ENCODE assay signal across 1 cellular context in genomic region chr11:69640995-69641581, GRCh38.
TF ChIP-seq lines count a peak whose summit lies in the region.

TSS of gene CCND1 (plus strand) at chr11:69641156. CDS start at chr11:69641314, 158 bp downstream.

TF ChIP-seq in HepG2, 621 proteins besides CTCF, POLR2A, EP300 and RAD21 (continued from another document and continues in another):
- TF ChIP-seq STAT6 (CRISPR knock-in tag; IDR thresholded peaks at IDR 0.05; ENCODE audit: borderline replicate concordance), result no peak
- TF ChIP-seq TIGD3 (CRISPR knock-in tag; IDR thresholded peaks at IDR 0.05; ENCODE audit: borderline replicate concordance), result no peak
- TF ChIP-seq, protein P1, sequence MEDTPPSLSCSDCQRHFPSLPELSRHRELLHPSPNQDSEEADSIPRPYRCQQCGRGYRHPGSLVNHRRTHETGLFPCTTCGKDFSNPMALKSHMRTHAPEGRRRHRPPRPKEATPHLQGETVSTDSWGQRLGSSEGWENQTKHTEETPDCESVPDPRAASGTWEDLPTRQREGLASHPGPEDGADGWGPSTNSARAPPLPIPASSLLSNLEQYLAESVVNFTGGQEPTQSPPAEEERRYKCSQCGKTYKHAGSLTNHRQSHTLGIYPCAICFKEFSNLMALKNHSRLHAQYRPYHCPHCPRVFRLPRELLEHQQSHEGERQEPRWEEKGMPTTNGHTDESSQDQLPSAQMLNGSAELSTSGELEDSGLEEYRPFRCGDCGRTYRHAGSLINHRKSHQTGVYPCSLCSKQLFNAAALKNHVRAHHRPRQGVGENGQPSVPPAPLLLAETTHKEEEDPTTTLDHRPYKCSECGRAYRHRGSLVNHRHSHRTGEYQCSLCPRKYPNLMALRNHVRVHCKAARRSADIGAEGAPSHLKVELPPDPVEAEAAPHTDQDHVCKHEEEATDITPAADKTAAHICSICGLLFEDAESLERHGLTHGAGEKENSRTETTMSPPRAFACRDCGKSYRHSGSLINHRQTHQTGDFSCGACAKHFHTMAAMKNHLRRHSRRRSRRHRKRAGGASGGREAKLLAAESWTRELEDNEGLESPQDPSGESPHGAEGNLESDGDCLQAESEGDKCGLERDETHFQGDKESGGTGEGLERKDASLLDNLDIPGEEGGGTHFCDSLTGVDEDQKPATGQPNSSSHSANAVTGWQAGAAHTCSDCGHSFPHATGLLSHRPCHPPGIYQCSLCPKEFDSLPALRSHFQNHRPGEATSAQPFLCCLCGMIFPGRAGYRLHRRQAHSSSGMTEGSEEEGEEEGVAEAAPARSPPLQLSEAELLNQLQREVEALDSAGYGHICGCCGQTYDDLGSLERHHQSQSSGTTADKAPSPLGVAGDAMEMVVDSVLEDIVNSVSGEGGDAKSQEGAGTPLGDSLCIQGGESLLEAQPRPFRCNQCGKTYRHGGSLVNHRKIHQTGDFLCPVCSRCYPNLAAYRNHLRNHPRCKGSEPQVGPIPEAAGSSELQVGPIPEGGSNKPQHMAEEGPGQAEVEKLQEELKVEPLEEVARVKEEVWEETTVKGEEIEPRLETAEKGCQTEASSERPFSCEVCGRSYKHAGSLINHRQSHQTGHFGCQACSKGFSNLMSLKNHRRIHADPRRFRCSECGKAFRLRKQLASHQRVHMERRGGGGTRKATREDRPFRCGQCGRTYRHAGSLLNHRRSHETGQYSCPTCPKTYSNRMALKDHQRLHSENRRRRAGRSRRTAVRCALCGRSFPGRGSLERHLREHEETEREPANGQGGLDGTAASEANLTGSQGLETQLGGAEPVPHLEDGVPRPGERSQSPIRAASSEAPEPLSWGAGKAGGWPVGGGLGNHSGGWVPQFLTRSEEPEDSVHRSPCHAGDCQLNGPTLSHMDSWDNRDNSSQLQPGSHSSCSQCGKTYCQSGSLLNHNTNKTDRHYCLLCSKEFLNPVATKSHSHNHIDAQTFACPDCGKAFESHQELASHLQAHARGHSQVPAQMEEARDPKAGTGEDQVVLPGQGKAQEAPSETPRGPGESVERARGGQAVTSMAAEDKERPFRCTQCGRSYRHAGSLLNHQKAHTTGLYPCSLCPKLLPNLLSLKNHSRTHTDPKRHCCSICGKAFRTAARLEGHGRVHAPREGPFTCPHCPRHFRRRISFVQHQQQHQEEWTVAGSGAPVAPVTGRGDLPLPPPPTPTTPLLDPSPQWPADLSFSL (CRISPR knock-in tag; IDR thresholded peaks at IDR 0.05), result no peak
- no peak for TF ChIP-seq KLF15 (CRISPR knock-in tag; IDR thresholded peaks at IDR 0.05; ENCODE audit: borderline replicate concordance)
- TF ChIP-seq, protein P2, sequence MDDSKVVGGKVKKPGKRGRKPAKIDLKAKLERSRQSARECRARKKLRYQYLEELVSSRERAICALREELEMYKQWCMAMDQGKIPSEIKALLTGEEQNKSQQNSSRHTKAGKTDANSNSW (CRISPR knock-in tag; IDR thresholded peaks at IDR 0.05; ENCODE audit: borderline replicate concordance), result no peak
- TF ChIP-seq FOXK2 (IDR thresholded peaks at IDR 0.05), result no peak
- no peak for TF ChIP-seq TRIM24 (CRISPR knock-in tag; IDR thresholded peaks at IDR 0.05)
- 0 out of 2 replicates have a peak, but pooled peaks have one; percentile 52 for TF ChIP-seq PRDM10 (CRISPR knock-in tag; IDR thresholded peaks at IDR 0.05; ENCODE audit: low read depth)
- no peak for TF ChIP-seq ZNF160 (CRISPR knock-in tag; IDR thresholded peaks at IDR 0.05)
- TF ChIP-seq, protein P3, sequence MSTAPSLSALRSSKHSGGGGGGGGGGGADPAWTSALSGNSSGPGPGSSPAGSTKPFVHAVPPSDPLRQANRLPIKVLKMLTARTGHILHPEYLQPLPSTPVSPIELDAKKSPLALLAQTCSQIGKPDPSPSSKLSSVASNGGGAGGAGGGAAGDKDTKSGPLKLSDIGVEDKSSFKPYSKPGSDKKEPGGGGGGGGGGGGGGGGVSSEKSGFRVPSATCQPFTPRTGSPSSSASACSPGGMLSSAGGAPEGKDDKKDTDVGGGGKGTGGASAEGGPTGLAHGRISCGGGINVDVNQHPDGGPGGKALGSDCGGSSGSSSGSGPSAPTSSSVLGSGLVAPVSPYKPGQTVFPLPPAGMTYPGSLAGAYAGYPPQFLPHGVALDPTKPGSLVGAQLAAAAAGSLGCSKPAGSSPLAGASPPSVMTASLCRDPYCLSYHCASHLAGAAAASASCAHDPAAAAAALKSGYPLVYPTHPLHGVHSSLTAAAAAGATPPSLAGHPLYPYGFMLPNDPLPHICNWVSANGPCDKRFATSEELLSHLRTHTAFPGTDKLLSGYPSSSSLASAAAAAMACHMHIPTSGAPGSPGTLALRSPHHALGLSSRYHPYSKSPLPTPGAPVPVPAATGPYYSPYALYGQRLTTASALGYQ (CRISPR knock-in tag; IDR thresholded peaks at IDR 0.05), result peak; percentile 77; the same call in 1 of the 2 replicates
- no peak for TF ChIP-seq HDAC6 (IDR thresholded peaks at IDR 0.05; ENCODE audit: low read depth, low read length)
- TF ChIP-seq ARHGAP35 (CRISPR knock-in tag; IDR thresholded peaks at IDR 0.05; ENCODE audit: borderline replicate concordance), result no peak
- no peak for TF ChIP-seq RCOR2 (CRISPR knock-in tag; IDR thresholded peaks at IDR 0.05)
- TF ChIP-seq ZKSCAN1 (IDR thresholded peaks at IDR 0.05; ENCODE audit: low read length), result no peak
- peak; percentile 78; the same call in 1 of the 2 replicates for TF ChIP-seq ZBTB43 (CRISPR knock-in tag; conservative IDR thresholded peaks at IDR 0.05)
- peak; percentile 99 for TF ChIP-seq POLR2AphosphoS5 (IDR thresholded peaks at IDR 0.05; ENCODE audit: low read depth, low read length)
- TF ChIP-seq NBN (conservative IDR thresholded peaks at IDR 0.05), result no peak
- TF ChIP-seq ARID5B (CRISPR knock-in tag; IDR thresholded peaks at IDR 0.05), result peak; percentile 51; the same call in 1 of the 2 replicates
- TF ChIP-seq FIP1L1 (IDR thresholded peaks at IDR 0.05; ENCODE audit: borderline replicate concordance, insufficient read depth, low read depth, low read length), result 0 out of 2 replicates have a peak, but pooled peaks have one; percentile 14
- TF ChIP-seq ELF4 (CRISPR knock-in tag; IDR thresholded peaks at IDR 0.05; ENCODE audit: borderline replicate concordance), result no peak
- peak; percentile 47; the same call in 1 of the 2 replicates for TF ChIP-seq HDAC2 (CRISPR knock-in tag; IDR thresholded peaks at IDR 0.05)
- TF ChIP-seq ZNF496 (CRISPR knock-in tag; IDR thresholded peaks at IDR 0.05; ENCODE audit: insufficient replicate concordance), result no peak
- no peak for TF ChIP-seq ETV5 (CRISPR knock-in tag; IDR thresholded peaks at IDR 0.05; ENCODE audit: borderline replicate concordance)
- TF ChIP-seq NFE2 (CRISPR knock-in tag; IDR thresholded peaks at IDR 0.05), result 0 out of 2 replicates have a peak, but pooled peaks have one; percentile 15
- peak; percentile 69 for TF ChIP-seq ZFY (CRISPR knock-in tag; IDR thresholded peaks at IDR 0.05)
- peak; percentile 77; the same call in 1 of the 2 replicates for TF ChIP-seq ZNF275 (CRISPR knock-in tag; IDR thresholded peaks at IDR 0.05; ENCODE audit: borderline replicate concordance)
- TF ChIP-seq SMC3 (IDR thresholded peaks at IDR 0.05; ENCODE audit: low read length), result no peak
- peak; percentile 82 for TF ChIP-seq ISL2 (CRISPR knock-in tag; IDR thresholded peaks at IDR 0.05)
- no peak for TF ChIP-seq ZNF7 (CRISPR knock-in tag; IDR thresholded peaks at IDR 0.05)
- TF ChIP-seq IRF2 (CRISPR knock-in tag; IDR thresholded peaks at IDR 0.05), result peak; percentile 55; the same call in 1 of the 2 replicates
- no peak for TF ChIP-seq ATM (IDR thresholded peaks at IDR 0.05; ENCODE audit: borderline replicate concordance)
- TF ChIP-seq ONECUT2 (CRISPR knock-in tag; IDR thresholded peaks at IDR 0.05), result no peak
- TF ChIP-seq ZBTB1 (CRISPR knock-in tag; IDR thresholded peaks at IDR 0.05; ENCODE audit: borderline replicate concordance), result no peak
- no peak for TF ChIP-seq NR2C2 (CRISPR knock-in tag; IDR thresholded peaks at IDR 0.05; ENCODE audit: borderline replicate concordance)
